29 cellular contexts compared by ENCODE assay signal in genomic region chr6:5149891-5150290, GRCh38.
"Had no signal": no experiment of that assay in that cellular context is flagged by ENCODE, and none has a peak within 500 bp of the region (broad histone marks: within the 10 kb centered on the region; RNA-seq: fewer than 3 reads in every experiment).

No MANE protein-coding gene starts in this region.

- H3K4me3 ChIP-seq: body of pancreas, esophagus squamous epithelium, gastroesophageal sphincter, heart right ventricle, hepatocyte had no signal

- ATAC-seq: activated T-cell treated with anti-CD3 and anti-CD28 coated beads, Interleukin-2, amount 50 U/mL, for 72 hours; body of pancreas; gastroesophageal sphincter; heart right ventricle; WTC11 had no signal

- H3K27me3 Mint-ChIP-seq: activated CD4-positive, alpha-beta memory T cell treated with anti-CD3 and anti-CD28 coated beads, Interleukin-2, amount 10 ng/mL, durations not matched to agents 7 days and 5 days; activated CD4-positive, alpha-beta T cell treated with anti-CD3 and anti-CD28 coated beads, Interleukin-2, amount 10 ng/mL, durations not matched to agents 7 days and 5 days; activated naive CD8-positive, alpha-beta T cell; activated T-cell treated with anti-CD3 and anti-CD28 coated beads, Interleukin-2, amount 50 U/mL, for 24 hours had no signal

- H3K27me3 ChIP-seq: body of pancreas, esophagus squamous epithelium, gastroesophageal sphincter, heart right ventricle, hepatocyte had no signal

- H3K4me2 ChIP-seq: hepatocyte had no signal

- H3K4me3 Mint-ChIP-seq: activated CD4-positive, alpha-beta memory T cell treated with anti-CD3 and anti-CD28 coated beads, Interleukin-2, amount 10 ng/mL, durations not matched to agents 7 days and 5 days; activated CD4-positive, alpha-beta T cell treated with anti-CD3 and anti-CD28 coated beads, Interleukin-2, amount 10 ng/mL, durations not matched to agents 7 days and 5 days; activated naive CD8-positive, alpha-beta T cell; activated T-cell treated with anti-CD3 and anti-CD28 coated beads, Interleukin-2, amount 50 U/mL, for 24 hours; activated T-cell treated with anti-CD3 and anti-CD28 coated beads, Interleukin-2, amount 50 U/mL, for 72 hours; T-helper 1 cell treated with Interleukin-12 subunit alpha and Interleukin-12 subunit beta and Interleukin-4 antibody, amounts not matched to agents 30 μg/mL and 1 μg/mL, for 36 hours; WTC11 had no signal

- H3K4me1 ChIP-seq: body of pancreas, esophagus squamous epithelium, gastroesophageal sphincter had no signal

- H2AFZ ChIP-seq: hepatocyte had no signal

- H3K27ac ChIP-seq: body of pancreas, epithelial cell of prostate, esophagus squamous epithelium, gastroesophageal sphincter, heart right ventricle, hepatocyte had no signal

- H3K9me3 ChIP-seq: body of pancreas, esophagus squamous epithelium, gastroesophageal sphincter, heart right ventricle had no signal

- H3K9me3 Mint-ChIP-seq: activated CD4-positive, alpha-beta memory T cell treated with anti-CD3 and anti-CD28 coated beads, Interleukin-2, amount 10 ng/mL, durations not matched to agents 7 days and 5 days; activated CD4-positive, alpha-beta T cell treated with anti-CD3 and anti-CD28 coated beads, Interleukin-2, amount 10 ng/mL, durations not matched to agents 7 days and 5 days; activated T-cell treated with anti-CD3 and anti-CD28 coated beads, Interleukin-2, amount 50 U/mL, for 24 hours; activated T-cell treated with anti-CD3 and anti-CD28 coated beads, Interleukin-2, amount 50 U/mL, for 72 hours; T-helper 1 cell treated with Interleukin-12 subunit alpha and Interleukin-12 subunit beta and Interleukin-4 antibody, amounts not matched to agents 30 μg/mL and 1 μg/mL, for 36 hours; WTC11 had no signal

- H3K36me3 Mint-ChIP-seq: activated naive CD8-positive, alpha-beta T cell; WTC11 had no signal

- H3K36me3 ChIP-seq: esophagus squamous epithelium, gastroesophageal sphincter, heart right ventricle had no signal

- H3K27ac Mint-ChIP-seq: activated CD4-positive, alpha-beta memory T cell treated with anti-CD3 and anti-CD28 coated beads, Interleukin-2, amount 10 ng/mL, durations not matched to agents 7 days and 5 days; activated CD4-positive, alpha-beta T cell treated with anti-CD3 and anti-CD28 coated beads, Interleukin-2, amount 10 ng/mL, durations not matched to agents 7 days and 5 days; activated T-cell treated with anti-CD3 and anti-CD28 coated beads, Interleukin-2, amount 50 U/mL, for 24 hours; activated T-cell treated with anti-CD3 and anti-CD28 coated beads, Interleukin-2, amount 50 U/mL, for 72 hours; T-helper 1 cell treated with Interleukin-12 subunit alpha and Interleukin-12 subunit beta and Interleukin-4 antibody, amounts not matched to agents 30 μg/mL and 1 μg/mL, for 36 hours; WTC11 had no signal

- H3K79me2 ChIP-seq: hepatocyte had no signal

- DNase-seq: activated CD4-positive, alpha-beta memory T cell treated with anti-CD3 and anti-CD28 coated beads, Interleukin-2, amount 10 ng/mL, durations not matched to agents 7 days and 5 days; activated CD4-positive, alpha-beta T cell treated with anti-CD3 and anti-CD28 coated beads for 1 hour; activated CD4-positive, alpha-beta T cell treated with anti-CD3 and anti-CD28 coated beads for 4 hours; activated CD4-positive, alpha-beta T cell treated with anti-CD3 and anti-CD28 coated beads, Interleukin-2, amount 10 ng/mL, durations not matched to agents 7 days and 5 days; activated CD4-positive, alpha-beta T cell treated with anti-CD3 and anti-CD28 coated beads, Interleukin-2, amount 50 U/mL, for 4 hours; activated CD8-positive, alpha-beta memory T cell treated with anti-CD3 and anti-CD28 coated beads, Interleukin-2, amount 50 U/mL, for 48 hours; activated effector memory CD4-positive, alpha-beta T cell treated with Interleukin-2 at 50 U/mL for 16 hours; activated gamma-delta T cell treated with Interleukin-2 at 50 U/mL for 16 hours; activated naive CD4-positive, alpha-beta T cell treated with anti-CD3 and anti-CD28 coated beads, Interleukin-2, amount 50 U/mL, for 16 hours; activated naive CD4-positive, alpha-beta T cell treated with Interleukin-2 at 50 U/mL for 16 hours; activated T-cell treated with anti-CD3 and anti-CD28 coated beads for 4 hours; activated T-cell treated with anti-CD3 and anti-CD28 coated beads, Interleukin-2, amount 50 U/mL, for 24 hours; activated T-cell treated with anti-CD3 and anti-CD28 coated beads, Interleukin-2, amount 50 U/mL, for 72 hours; amniotic stem cell; anterior cingulate cortex; body of pancreas; caudate nucleus; cortex of kidney; dermis blood vessel endothelial cell; effector CD4-positive, alpha-beta T cell; esophagus squamous epithelium; foreskin melanocyte; heart right ventricle had no signal

- H3K4me1 Mint-ChIP-seq: activated CD4-positive, alpha-beta memory T cell treated with anti-CD3 and anti-CD28 coated beads, Interleukin-2, amount 10 ng/mL, durations not matched to agents 7 days and 5 days; activated CD4-positive, alpha-beta T cell treated with anti-CD3 and anti-CD28 coated beads, Interleukin-2, amount 10 ng/mL, durations not matched to agents 7 days and 5 days had no signal
